Comparison of ENCODE assay signal across 9 cellular contexts in the genomic region with DNA sequence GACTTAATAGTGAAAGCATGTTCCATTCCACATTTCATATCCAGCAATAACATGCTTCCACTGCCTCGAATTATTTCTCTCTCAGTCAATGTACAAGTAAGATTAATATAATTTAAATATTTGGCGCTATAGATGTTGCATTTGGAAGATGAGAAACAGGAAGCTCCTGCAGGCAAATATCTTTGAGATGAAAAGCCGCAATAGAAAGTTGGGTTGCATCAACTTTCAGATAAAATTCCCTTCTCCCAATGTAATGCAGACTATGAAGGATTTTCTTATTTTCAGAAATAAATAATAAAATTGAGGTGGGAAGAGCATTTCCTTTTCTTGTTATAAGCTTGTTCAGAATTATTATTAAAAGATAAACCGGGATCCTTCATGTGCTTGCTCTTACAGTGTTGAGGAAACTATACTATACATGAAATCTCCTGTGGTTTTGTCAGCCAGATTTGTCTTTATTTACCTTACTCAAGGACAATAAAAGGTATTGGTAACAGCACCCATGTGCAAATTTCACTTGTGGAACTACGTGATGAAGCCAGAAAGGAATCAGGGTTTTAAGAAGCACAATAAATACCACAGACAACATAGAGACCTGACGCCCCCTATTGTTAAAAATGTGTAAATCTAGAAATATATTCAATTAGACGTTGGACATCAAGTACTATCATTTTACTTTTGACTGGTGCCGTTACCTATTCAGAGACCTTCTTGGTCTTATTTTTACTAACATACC.
A peak's percentile ranks its signal among the peaks of the same experiment; 100 is the strongest.
DNase-seq lines count a peak whose midpoint lies in the region; ATAC-seq, FAIRE-seq and TF ChIP-seq lines count a peak whose summit lies in the region.
"Had no signal": no experiment of that assay in that cellular context is flagged by ENCODE, and none has a peak within 500 bp of the region (broad histone marks: within the 10 kb centered on the region; RNA-seq: fewer than 3 reads in every experiment).

No MANE protein-coding gene starts in this region.

- H3K27ac ChIP-seq in osteoblast (ENCODE audit: low read depth, low read length): no peak overlapping the region
- no peak overlapping the region for H3K27ac ChIP-seq in coronary artery
- H3K27ac ChIP-seq: colonic mucosa had no signal

- H3K4me3 ChIP-seq in bronchial epithelial cell (ENCODE audit: low read depth, low read length) (no peak overlapping the region), osteoblast (ENCODE audit: insufficient read depth, low read length) (no peak overlapping the region), coronary artery (no peak overlapping the region)
- H3K4me3 ChIP-seq: colonic mucosa had no signal

- ATAC-seq in GM21619 (IDR thresholded peaks at IDR 0.05; ENCODE audit: unreplicated experiment): no peak
- ATAC-seq in GM18519 (IDR thresholded peaks at IDR 0.05; ENCODE audit: low FRiP score, unreplicated experiment): no peak

- no peak overlapping the region for H3K4me2 ChIP-seq in osteoblast (ENCODE audit: insufficient read depth, low read length)

- FAIRE-seq in bronchial epithelial cell (lab: Jason Lieb, UNC): no peak

- TF ChIP-seq CTCF in bronchial epithelial cell (IDR thresholded peaks at IDR 0.05; ENCODE audit: insufficient read depth, low read length, severe bottlenecking) (peak; percentile 19), osteoblast (IDR thresholded peaks at IDR 0.05; ENCODE audit: extremely low read depth, low read depth, low read length) (peak; percentile 49), coronary artery (IDR thresholded peaks at IDR 0.05) (no peak)

- DNase-seq in NCI-H1092 treated with DMSO at 0.1 percent for 48 hours (lab: John Stamatoyannopoulos, UW): peak; percentile 56
- no peak for DNase-seq in NCI-H1092 (lab: John Stamatoyannopoulos, UW)
- DNase-seq in NAMALWA (ENCODE audit: low spot score): peak; percentile 65
- DNase-seq in bronchial epithelial cell (ENCODE audit: low read depth): peak; percentile 25
- no peak for DNase-seq in osteoblast (ENCODE audit: insufficient read length, low spot score, missing footprints)
- no peak for DNase-seq in coronary artery (ENCODE audit: low spot score)

- no peaks in the 10 kb centered on the region for H3K36me3 ChIP-seq in bronchial epithelial cell (ENCODE audit: control insufficient read depth, insufficient read depth, low read length)
- no peaks in the 10 kb centered on the region for H3K36me3 ChIP-seq in osteoblast (ENCODE audit: insufficient read depth, low read length)
- H3K36me3 ChIP-seq: colonic mucosa had no signal

- no peak overlapping the region for H2AFZ ChIP-seq in osteoblast (ENCODE audit: low read length)

- no peaks in the 10 kb centered on the region for H3K79me2 ChIP-seq in osteoblast (ENCODE audit: insufficient read depth, low read length)

- H4K20me1 ChIP-seq in osteoblast (ENCODE audit: insufficient read depth, low read length): no peaks in the 10 kb centered on the region

- no peaks in the 10 kb centered on the region for H3K27me3 ChIP-seq in bronchial epithelial cell (ENCODE audit: control insufficient read depth, insufficient read depth, low read length)
- no peaks in the 10 kb centered on the region for H3K27me3 ChIP-seq in osteoblast (ENCODE audit: insufficient read depth, low read length)
- H3K27me3 ChIP-seq: colonic mucosa had no signal

- no peaks in the 10 kb centered on the region for H3K4me1 ChIP-seq in osteoblast (ENCODE audit: insufficient read depth, low read length)

- no peaks in the 10 kb centered on the region for H3K9me3 ChIP-seq in osteoblast (ENCODE audit: low read depth, low read length)
- H3K9me3 ChIP-seq: colonic mucosa had no signal

Comparison
In these comparisons a context has a peak if more than half of its experiments do, and no peak if none do; other contexts are left out.
1. DNase-seq: peak in NCI-H1092 treated with DMSO at 0.1 percent for 48 hours (single experiment), NAMALWA (single experiment) and bronchial epithelial cell (single experiment); none in NCI-H1092 (single experiment), osteoblast (single experiment) and coronary artery (single experiment).